8 cellular contexts compared by ENCODE assay signal in the genomic region with DNA sequence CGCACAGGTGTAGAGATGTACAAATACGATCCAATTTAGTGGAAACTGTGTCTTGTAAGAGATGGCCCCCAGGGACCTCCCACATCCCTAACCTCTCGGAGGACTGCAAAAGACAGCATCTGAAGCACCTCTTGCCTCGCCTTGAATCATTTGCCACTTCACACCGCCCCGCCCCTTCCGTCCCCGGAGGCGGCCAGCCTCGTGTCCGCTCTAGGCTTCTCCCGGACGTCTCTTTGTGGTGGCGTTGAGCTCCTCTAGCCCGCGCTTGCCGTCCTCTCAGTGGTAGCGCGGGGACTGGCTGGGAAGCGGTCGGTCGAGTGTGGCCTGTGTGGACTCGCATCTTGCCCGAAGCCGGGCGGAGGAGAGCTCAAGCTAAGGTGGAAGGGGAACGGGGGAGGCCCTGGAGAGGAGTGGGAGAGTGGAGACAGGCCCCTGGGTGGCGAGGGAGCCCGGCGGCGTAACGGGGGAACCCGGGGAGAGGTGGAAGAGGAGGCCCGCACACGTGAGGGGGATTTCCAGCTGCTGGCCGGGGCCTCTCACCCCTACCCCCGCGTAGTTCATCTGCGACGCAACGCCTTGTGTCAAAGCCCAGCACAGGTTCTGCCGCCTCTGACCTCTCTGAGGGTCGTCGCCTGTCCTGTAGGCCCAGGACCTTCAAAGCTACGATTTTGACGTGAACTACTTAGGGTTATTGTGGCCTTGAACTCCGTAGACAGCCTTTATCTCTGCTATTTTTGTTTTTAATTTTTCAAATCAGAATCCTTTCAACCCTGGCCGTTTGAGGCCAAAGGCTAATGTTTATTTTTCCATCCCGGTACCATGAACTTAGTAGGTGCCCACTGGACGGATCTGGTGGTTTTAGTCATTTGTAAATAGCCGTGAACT. TPM values are rescaled to one million over a fixed set of nuclear protein-coding genes. Genes with fewer than 3 reads are reported as not detected.
DNase-seq lines count a peak whose midpoint lies in the region; ATAC-seq, FAIRE-seq and TF ChIP-seq lines count a peak whose summit lies in the region.

A gene (plus strand): TSS at position 279 of the 885 bp plus-strand sequence. CDS start 7,845 bp downstream, outside the sequence.

- ATAC-seq in HG02840 (IDR thresholded peaks at IDR 0.05; ENCODE audit: low FRiP score, unreplicated experiment) (peak; percentile 98), heart left ventricle (peak; percentile 99 to 100 (median 100)), upper lobe of left lung (ENCODE audit: low FRiP score in 2 of 2) (peak; percentile 99 to 100)

- peak; percentile 99 for FAIRE-seq in GM12891 (lab: Jason Lieb, UNC)

- DNase-seq in GM12891 (ENCODE audit: insufficient read length, low spot score) (peak; percentile 51), NCI-H1436 treated with DMSO at 0.1 percent for 48 hours (lab: John Stamatoyannopoulos, UW) (peak; percentile 78), T-helper 1 cell (peak; percentile 64 to 97 (median 71)), adrenal gland (peak; percentile 88 to 97 (median 95)), heart left ventricle (peak; percentile 93 to 96 (median 94)), posterior cingulate gyrus (peak; percentile 82 to 99 (median 94)), upper lobe of left lung (peak; percentile 94 to 96)

- H3K9me3 ChIP-seq in adrenal gland (replicated peaks in 1 of 3) (no peaks in the 10 kb centered on the region), heart left ventricle (no peaks in the 10 kb centered on the region), upper lobe of left lung (no peaks in the 10 kb centered on the region)

- H3K36me3 ChIP-seq in adrenal gland (replicated peaks in 1 of 2) (no peaks in the 10 kb centered on the region), heart left ventricle (peaks cover 0 to 4% (median 0%) of the 10 kb centered on the region in 9 donors), upper lobe of left lung (no peaks in the 10 kb centered on the region)

- TF ChIP-seq CTCF in adrenal gland (IDR thresholded peaks at IDR 0.05) = peak in 1 of 6 experiments; percentile 15
- TF ChIP-seq CTCF in heart left ventricle (IDR thresholded peaks at IDR 0.05) = peak in 1 of 12 donors; percentile 21
- peak in 1 of 6 experiments; percentile 21 for TF ChIP-seq CTCF in upper lobe of left lung (IDR thresholded peaks at IDR 0.05)

- H3K27me3 ChIP-seq in adrenal gland (no peaks in the 10 kb centered on the region), heart left ventricle (peaks cover 0 to 8% (median 0%) of the 10 kb centered on the region in 9 donors), upper lobe of left lung (no peaks in the 10 kb centered on the region)

- TF ChIP-seq POLR2A in GM12891 (IDR thresholded peaks at IDR 0.05; ENCODE audit: low read depth, low read length) (peak; percentile 97), adrenal gland (IDR thresholded peaks at IDR 0.05) (peak; percentile 92 to 95), heart left ventricle (IDR thresholded peaks at IDR 0.05) (peak in 1 of 2 donors; percentile 82), upper lobe of left lung (IDR thresholded peaks at IDR 0.05) (peak in 3 of 4 donors; percentile 58 to 93 (median 92))

- peaks cover 21 to 38% of the 10 kb centered on the region in 2 donors for H3K4me1 ChIP-seq in adrenal gland (replicated peaks in 1 of 2)
- H3K4me1 ChIP-seq in heart left ventricle = peaks cover 0 to 46% (median 34%) of the 10 kb centered on the region in 12 donors
- peaks cover 21 to 37% (median 31%) of the 10 kb centered on the region in 4 donors for H3K4me1 ChIP-seq in upper lobe of left lung

- 1% methylated on average over 43 to 51 of the region's 51 CpGs for WGBS in adrenal gland, 4 donors
- WGBS in heart left ventricle, 4 donors = 0 to 1% (median 1%) methylated on average over 42 to 51 of the region's 51 CpGs
- WGBS in upper lobe of left lung, 2 donors = 1% methylated on average over 26 to 51 of the region's 51 CpGs

- H3K27ac ChIP-seq in adrenal gland (peak within 1 kb of the TSS; percentile 28 to 96 (median 87)), heart left ventricle (peak within 1 kb of the TSS; percentile 73 to 94 (median 85)), upper lobe of left lung (peak within 1 kb of the TSS; percentile 83 to 93 (median 90))

- intact Hi-C loops in adrenal gland (cut with DNase I) = no loop called here
- intact Hi-C loops in heart left ventricle (cut with DNase I) = loop anchor here in 5 of 10 donors (5.0 to 10.0 kb wide), 4 partner anchors 188 to 888 kb away; no protein-coding TSS in a partner anchor
- intact Hi-C loops in posterior cingulate gyrus (cut with DNase I) = no loop called here

- no peak for TF ChIP-seq EP300 in upper lobe of left lung (IDR thresholded peaks at IDR 0.05)

- H3K4me3 ChIP-seq in adrenal gland = peak within 1 kb of the TSS; percentile 25 to 70 (median 56)
- peak within 1 kb of the TSS; percentile 56 to 88 (median 80) for H3K4me3 ChIP-seq in heart left ventricle
- peak within 1 kb of the TSS; percentile 50 to 73 (median 66) for H3K4me3 ChIP-seq in upper lobe of left lung

TF ChIP-seq in GM12891, 5 proteins besides CTCF, POLR2A, EP300 and RAD21:
- TF ChIP-seq POU2F2 (IDR thresholded peaks at IDR 0.05; ENCODE audit: low read depth, low read length) (peak; percentile 88), SPI1 (IDR thresholded peaks at IDR 0.05; ENCODE audit: low read depth, low read length) (peak; percentile 25; the same call in 1 of the 2 replicates), TAF1 (IDR thresholded peaks at IDR 0.05; ENCODE audit: low read depth, low read length) (peak; percentile 96), PAX5 (IDR thresholded peaks at IDR 0.05; ENCODE audit: insufficient read depth, low read length, severe bottlenecking) (peak; percentile 62), POLR2AphosphoS5 (IDR thresholded peaks at IDR 0.05; ENCODE audit: low read depth, low read length) (peak; percentile 95)

RNA-seq across cellular contexts. Expression of the gene that starts here (rescaled TPM):
- polyA plus RNA-seq in GM12891 (2012; ENCODE audit: low read depth, missing spikeins) = 22.0 TPM
- 10 to 100 TPM; 12.0 to 49.5 (median 31.7) TPM for total RNA-seq in adrenal gland
- 10 to 100 TPM; 13.8 to 44.7 (median 16.5) TPM for polyA plus RNA-seq in adrenal gland
- 10 to 100 TPM; 23.1 to 43.8 (median 30.5) TPM for total RNA-seq in heart left ventricle
- polyA plus RNA-seq in heart left ventricle = 10 to 100 TPM; 13.1 to 14.0 TPM
- total RNA-seq in upper lobe of left lung = 10 to 100 TPM in 5 of 6 donors, 1 to 10 TPM in 1; 3.8 to 61.1 (median 21.6) TPM

Comparison
In these comparisons a context has a peak if more than half of its experiments do, and no peak if none do; other contexts are left out.
1. Peak in every context shown above with its lines: DNase-seq, ATAC-seq, H3K4me3 ChIP-seq and H3K27ac ChIP-seq.